Comparison of ENCODE assay signal across 8 cellular contexts in the genomic region with DNA sequence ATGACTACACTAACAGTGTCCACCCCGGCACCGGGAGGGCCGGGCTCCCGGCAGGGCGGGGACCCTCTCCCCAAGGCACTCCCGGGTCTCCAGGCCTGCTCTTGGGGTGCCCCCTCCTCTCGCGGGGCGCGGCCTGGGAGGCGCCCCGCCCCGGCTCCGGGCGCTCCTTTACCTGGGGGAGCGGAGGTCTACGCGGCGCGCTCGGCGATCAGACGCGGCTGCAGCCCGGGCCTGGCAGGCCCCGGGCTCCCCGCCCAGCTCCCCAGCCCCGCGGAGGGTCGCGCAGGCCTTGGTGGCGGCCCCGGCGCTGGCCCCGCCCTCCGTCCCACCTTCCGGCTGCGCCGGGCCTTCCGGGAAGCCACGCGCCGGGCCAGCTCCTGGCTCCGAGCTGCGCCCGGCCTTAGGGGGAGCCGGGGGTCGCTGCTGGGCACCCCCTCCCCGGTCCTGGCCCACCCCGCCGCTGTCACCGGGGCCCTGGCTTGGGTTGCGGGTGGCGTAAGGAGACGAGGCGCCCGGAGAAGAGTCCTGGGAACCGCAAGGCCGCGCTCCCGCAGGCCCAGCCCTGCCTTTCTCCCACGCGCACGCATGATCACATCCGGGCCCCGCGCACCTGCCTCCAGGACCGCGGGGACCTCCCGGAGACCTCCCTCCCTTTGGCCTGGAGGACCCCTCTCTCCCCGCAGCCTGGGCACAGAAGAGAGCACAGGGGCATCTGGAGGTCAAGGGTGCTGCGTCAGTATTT. TPM values are rescaled to one million over a fixed set of nuclear protein-coding genes. Genes with fewer than 3 reads are reported as not detected.
DNase-seq lines count a peak whose midpoint lies in the region; ATAC-seq and TF ChIP-seq lines count a peak whose summit lies in the region.

TSS of gene C19orf12 (minus strand) at position 309 of the 742 bp plus-strand sequence. CDS start 6,848 bp downstream, outside the sequence.

- DNase-seq in ELF-1 (ENCODE audit: low read depth, low spot score) (peak; percentile 41), IMR-90 (peak; percentile 23), T-cell (peak in 27 of 34 experiments; percentile 15 to 76 (median 40)), amygdala (lab: John Stamatoyannopoulos, UW) (peak in 39 of 56 donors; percentile 14 to 79 (median 56)), right cardiac atrium (peak; percentile 63 to 88 (median 88)), psoas muscle (peak; percentile 67 to 81), epidermal melanocyte (ENCODE audit: insufficient read length, low spot score) (no peak)

- WGBS in IMR-90 (ENCODE audit: extremely low coverage in 2 of 2, insufficient read length in 1 of 2), 2 experiments, result 0% methylated on average over 20 of the region's 72 CpGs; no CpG with 5 or more reads in 1 of the 2 experiments
- WGBS in right cardiac atrium, result under 1% methylated on average over 72 of the region's 72 CpGs
- 0 to 1% (median 0%) methylated on average over 55 to 72 of the region's 72 CpGs for WGBS in psoas muscle, 3 donors

- H2AFZ ChIP-seq in IMR-90 (replicated peaks; ENCODE audit: low read length, poor library complexity), result peak within 1 kb of the TSS; percentile 98

- H2BK15ac ChIP-seq in IMR-90 (ENCODE audit: low read depth, low read length), result no peak within 1 kb of the TSS; the same call in 2 of the 3 replicates

- H3K36me3 ChIP-seq in IMR-90 (ENCODE audit: control insufficient read depth, insufficient read depth, low read length) (peaks cover 2% of the 10 kb centered on the region), psoas muscle (ENCODE audit: insufficient read depth in 1 of 2, low read depth in 1 of 2) (peaks cover 0 to 15% of the 10 kb centered on the region in 2 donors)

- H3K9me1 ChIP-seq in IMR-90 (ENCODE audit: insufficient read depth, low read length), result no peaks in the 10 kb centered on the region; the same call in 1 of the 2 replicates

- peaks cover 18 to 47% of the 10 kb centered on the region in 2 experiments for H3K79me1 ChIP-seq in IMR-90 (ENCODE audit: low read depth in 1 of 2, low read length in 2 of 2)

- intact Hi-C loops in IMR-90 (cut with micrococcal nuclease), result no loop called here
- intact Hi-C loops in right cardiac atrium (cut with DNase I), result loop anchor here in 3 of 4 donors (2.0 to 10.0 kb wide), 3 partner anchors 18 to 103 kb away; partner anchors contain the start of gene PLEKHF1 (in 2 of the 3)
- intact Hi-C loops in psoas muscle (cut with DNase I), result loop anchor here (1.0 to 5.0 kb wide), 3 partner anchors 20 to 53 kb away; no protein-coding TSS in a partner anchor

- H2AK9ac ChIP-seq in IMR-90 (replicated peaks; ENCODE audit: low read depth, low read length, poor library complexity), result peak within 1 kb of the TSS; percentile 98

- H3K4me1 Mint-ChIP-seq in T-cell, result peaks cover 57 to 61% (median 58%) of the 10 kb centered on the region in 3 donors

- H2BK5ac ChIP-seq in IMR-90 (ENCODE audit: low read depth, low read length, poor library complexity, severe bottlenecking), result peak within 1 kb of the TSS; percentile 73

- H4K91ac ChIP-seq in IMR-90 (ENCODE audit: insufficient read depth, low read depth, low read length), result peak within 1 kb of the TSS; percentile 85

- H3K4me3 Mint-ChIP-seq in T-cell, result peak within 1 kb of the TSS; percentile 85 to 89 (median 85)

- POLR2A ChIA-PET in IMR-90 (lab: Charles Lee; ENCODE audit: unreplicated experiment) (no interaction called here), T-cell (lab: Charles Lee) (interaction anchor here in 1 of 2 donors (0.6 to 4.2 kb wide), 2 partner anchors 25 to 108 kb away, joined by 7 to 25 read pairs; partner anchors contain the start of gene POP4)

- H3K36me3 Mint-ChIP-seq in T-cell, result no peaks in the 10 kb centered on the region

- peaks cover 6% of the 10 kb centered on the region for H3K4me1 ChIP-seq in IMR-90 (ENCODE audit: control insufficient read depth, insufficient read depth, low read length)
- H3K4me1 ChIP-seq in right cardiac atrium (ENCODE audit: control insufficient read depth, insufficient read depth, low read length), result peaks cover 3% of the 10 kb centered on the region
- H3K4me1 ChIP-seq in psoas muscle, result peaks cover 18% of the 10 kb centered on the region

- ATAC-seq in GM21526 (IDR thresholded peaks at IDR 0.05; ENCODE audit: low FRiP score, unreplicated experiment) (peak; percentile 58), IMR-90 (ENCODE audit: low read depth) (peak; percentile 82), T-cell (replicated peaks in 1 of 4) (peak; percentile 61 to 68 (median 64)), right cardiac atrium (peak; percentile 86 to 89), psoas muscle (peak; percentile 85 to 89 (median 88))

- H3K9ac ChIP-seq in IMR-90 (ENCODE audit: low read depth, low read length), result peak within 1 kb of the TSS; percentile 96

- H4K8ac ChIP-seq in IMR-90 (ENCODE audit: low read depth in 2 of 2, low read length in 2 of 2), result peak within 1 kb of the TSS; percentile 96 to 97

- peak within 1 kb of the TSS; percentile 82 for H2AK5ac ChIP-seq in IMR-90 (ENCODE audit: low read depth, low read length)

- TF ChIP-seq CTCF in IMR-90 (conservative IDR thresholded peaks at IDR 0.05; ENCODE audit: low read depth, low read length), result no peak
- no peak for TF ChIP-seq CTCF in psoas muscle (IDR thresholded peaks at IDR 0.05)

- peak within 1 kb of the TSS; percentile 91 for H3K4me3 ChIP-seq in IMR-90 (ENCODE audit: insufficient read depth, low read depth, low read length)
- H3K4me3 ChIP-seq in right cardiac atrium (ENCODE audit: low read length), result peak within 1 kb of the TSS; percentile 98
- peak within 1 kb of the TSS; percentile 98 for H3K4me3 ChIP-seq in psoas muscle

- peak within 1 kb of the TSS; percentile 97 for H3K27ac Mint-ChIP-seq in T-cell

- H2BK20ac ChIP-seq in IMR-90 (ENCODE audit: low read depth, low read length), result no peak within 1 kb of the TSS

- H3K4ac ChIP-seq in IMR-90 (ENCODE audit: low read depth, low read length), result peak within 1 kb of the TSS; percentile 90

- CTCF ChIA-PET in IMR-90 (lab: Yijun Ruan, JAX), result interaction anchor here (1.5 to 1.7 kb wide), 2 partner anchors 21 to 104 kb away, joined by 5 to 46 read pairs; no protein-coding TSS in a partner anchor
- CTCF ChIA-PET in T-cell (lab: Charles Lee), result interaction anchor here (0.9 to 3.9 kb wide), 15 partner anchors 15 to 226 kb away, joined by 3 to 46 read pairs (median 11); partner anchors contain the start of genes POP4 (in 1 of the 2) and URI1 (in 1 of the 2)

- in situ Hi-C loops in IMR-90 (cut with MboI; ENCODE audit: low sequenced_read_pairs), result no loop called here

- H3K27me3 ChIP-seq in IMR-90 (ENCODE audit: control insufficient read depth, insufficient read depth, low read length) (no peaks in the 10 kb centered on the region), right cardiac atrium (ENCODE audit: control insufficient read depth, insufficient read depth) (no peaks in the 10 kb centered on the region), psoas muscle (ENCODE audit: insufficient read depth in 3 of 3, low read length in 2 of 3) (no peaks in the 10 kb centered on the region)

- dilution Hi-C loops in IMR-90 (cut with HindIII; ENCODE audit: low sequenced_read_pairs, unreplicated experiment), result no loop called here

- peak within 1 kb of the TSS; percentile 97 for H3K4me2 ChIP-seq in IMR-90 (ENCODE audit: low read depth, low read length)

- BruUV-seq in IMR-90 (replicated peaks; lab: Mats Ljungman, UMichigan), result no TSS peak

- H3K27ac ChIP-seq in IMR-90 (ENCODE audit: insufficient read depth, low read length) (peak within 1 kb of the TSS; percentile 93), right cardiac atrium (ENCODE audit: low read length) (peak within 1 kb of the TSS; percentile 85), psoas muscle (peak within 1 kb of the TSS; percentile 93)

- TF ChIP-seq POLR2A in IMR-90 (IDR thresholded peaks at IDR 0.05; ENCODE audit: low read depth, low read length), result peak; percentile 84

- H3K56ac ChIP-seq in IMR-90 (ENCODE audit: extremely low read depth, insufficient read depth, low read length), result peak within 1 kb of the TSS; percentile 79

- no peaks in the 10 kb centered on the region; the same call in 1 of the 2 replicates for H4K20me1 ChIP-seq in IMR-90 (ENCODE audit: insufficient read depth, low read length)

- H4K5ac ChIP-seq in IMR-90 (ENCODE audit: low read depth, low read length), result peak within 1 kb of the TSS; percentile 90

- no peaks in the 10 kb centered on the region for H3K27me3 Mint-ChIP-seq in T-cell

- TF ChIP-seq RAD21 in IMR-90 (IDR thresholded peaks at IDR 0.05; ENCODE audit: low read length), result no peak

- H3K9me3 ChIP-seq in IMR-90 (ENCODE audit: control insufficient read depth, insufficient read depth, low read length), result no peaks in the 10 kb centered on the region
- no peaks in the 10 kb centered on the region for H3K9me3 ChIP-seq in right cardiac atrium (ENCODE audit: control insufficient read depth, low read length)
- no peaks in the 10 kb centered on the region for H3K9me3 ChIP-seq in psoas muscle

- H3K9me3 Mint-ChIP-seq in T-cell, result no peaks in the 10 kb centered on the region

- peak within 1 kb of the TSS; percentile 63 for H3K23ac ChIP-seq in IMR-90 (ENCODE audit: low read depth, low read length)

- H3K14ac ChIP-seq in IMR-90 (replicated peaks; ENCODE audit: low read depth, low read length), result peak within 1 kb of the TSS; percentile 98

- H2BK120ac ChIP-seq in IMR-90 (ENCODE audit: low read depth, low read length), result peak within 1 kb of the TSS; percentile 45

- peak within 1 kb of the TSS; percentile 75; the same call in 1 of the 2 replicates for H3K18ac ChIP-seq in IMR-90 (ENCODE audit: low read depth, low read length)

TF ChIP-seq in IMR-90, 13 proteins besides CTCF, POLR2A, EP300 and RAD21 (continues in another document):
- no peak for TF ChIP-seq CEBPB (IDR thresholded peaks at IDR 0.05; ENCODE audit: low read depth, low read length)
- no peak for TF ChIP-seq ELK1 (IDR thresholded peaks at IDR 0.05; ENCODE audit: borderline replicate concordance, low read depth, low read length)
- TF ChIP-seq CHD1 (IDR thresholded peaks at IDR 0.05; ENCODE audit: low read depth, low read length), result no peak
- no peak for TF ChIP-seq RFX5 (IDR thresholded peaks at IDR 0.05; ENCODE audit: low read depth, low read length)

RNA-seq across cellular contexts. Expression of gene C19orf12, which starts in this region (rescaled TPM):
- total RNA-seq in IMR-90 (2012; rRNA removed), result 16.3 and 19.2 TPM in 2 replicates
- 24.0 and 24.2 TPM in 2 replicates for polyA plus RNA-seq in IMR-90 (2012; rRNA removed)
- polyA plus RNA-seq in IMR-90 (2012; cell fraction: cytosol; rRNA removed), result 16.3 and 25.0 TPM in 2 replicates
- polyA plus RNA-seq in IMR-90 (2012; cell fraction: nucleus; rRNA removed; ENCODE audit: low replicate concordance), result 21.2 and 29.1 TPM in 2 replicates
- total RNA-seq in T-cell, result 10 to 100 TPM; 25.1 to 38.7 (median 34.2) TPM
- total RNA-seq in right cardiac atrium, result 10 to 100 TPM; 40.6 to 48.2 (median 43.5) TPM
- 37.3 TPM for polyA plus RNA-seq in right cardiac atrium
- total RNA-seq in psoas muscle, result 10 to 100 TPM; 37.5 to 93.3 (median 55.6) TPM
- 100 to 1,000 TPM in 1 of 3 donors, 10 to 100 TPM in 2; 46.8 to 142 (median 68.4) TPM for polyA plus RNA-seq in psoas muscle
